ENCODE assay signal across 9 cellular contexts in genomic region chr4:173317003-173317402, GRCh38.
DNase-seq lines count a peak whose midpoint lies in the region; ATAC-seq and TF ChIP-seq lines count a peak whose summit lies in the region.
"Had no signal": no experiment of that assay in that cellular context is flagged by ENCODE, and none has a peak within 500 bp of the region (broad histone marks: within the 10 kb centered on the region; RNA-seq: fewer than 3 reads in every experiment).

No MANE protein-coding gene starts in this region.

- no peak overlapping the region for H3K27ac Mint-ChIP-seq in memory B cell
- H3K27ac Mint-ChIP-seq: activated naive CD4-positive, alpha-beta T cell treated with anti-CD3 and anti-CD28 coated beads, Interleukin-2, amount 50 U/mL, for 24 hours had no signal

- TF ChIP-seq CTCF in GM10266 (IDR thresholded peaks at IDR 0.05; ENCODE audit: control insufficient read depth, insufficient read depth, low read depth, missing control alignments) = no peak

- DNase-seq in DMS 273 (lab: John Stamatoyannopoulos, UW; ENCODE audit: unreplicated experiment) = peak; percentile 47
- no peak for DNase-seq in DMS 273 treated with DMSO at 0.1 percent for 48 hours (lab: John Stamatoyannopoulos, UW)
- peak; percentile 15 for DNase-seq in RPMI8226
- no peak for DNase-seq in memory B cell (ENCODE audit: low spot score in 2 of 2)
- DNase-seq in NCI-H345 treated with DMSO at 0.1 percent for 48 hours (lab: John Stamatoyannopoulos, UW; ENCODE audit: unreplicated experiment) = no peak
- no peak for DNase-seq in GM10266 (ENCODE audit: extremely low spot score)
- no peak for DNase-seq in NCI-H2107 (lab: John Stamatoyannopoulos, UW)

- H3K9me3 Mint-ChIP-seq in memory B cell = no peaks in the 10 kb centered on the region
- H3K9me3 Mint-ChIP-seq: activated naive CD4-positive, alpha-beta T cell treated with anti-CD3 and anti-CD28 coated beads, Interleukin-2, amount 50 U/mL, for 24 hours had no signal

- H3K27me3 Mint-ChIP-seq in memory B cell = no peaks in the 10 kb centered on the region
- H3K27me3 Mint-ChIP-seq: activated naive CD4-positive, alpha-beta T cell treated with anti-CD3 and anti-CD28 coated beads, Interleukin-2, amount 50 U/mL, for 24 hours had no signal

- peak; percentile 60 for ATAC-seq in HG02678 (IDR thresholded peaks at IDR 0.05; ENCODE audit: unreplicated experiment)
- peak; percentile 53 for ATAC-seq in memory B cell (ENCODE audit: low read depth)

- H3K4me1 Mint-ChIP-seq in memory B cell = no peaks in the 10 kb centered on the region
- H3K4me1 Mint-ChIP-seq: activated naive CD4-positive, alpha-beta T cell treated with anti-CD3 and anti-CD28 coated beads, Interleukin-2, amount 50 U/mL, for 24 hours had no signal

- H3K36me3 Mint-ChIP-seq in memory B cell = peaks cover 7% of the 10 kb centered on the region

- no peak overlapping the region for H3K4me3 Mint-ChIP-seq in memory B cell
- H3K4me3 Mint-ChIP-seq: activated naive CD4-positive, alpha-beta T cell treated with anti-CD3 and anti-CD28 coated beads, Interleukin-2, amount 50 U/mL, for 24 hours had no signal

Comparison
In these comparisons a context has a peak if more than half of its experiments do, and no peak if none do; other contexts are left out.
1. DNase-seq: peak in DMS 273 (single experiment) and RPMI8226 (single experiment); none in DMS 273 treated with DMSO at 0.1 percent for 48 hours (single experiment), memory B cell (0 of 2), NCI-H345 treated with DMSO at 0.1 percent for 48 hours (single experiment), GM10266 (single experiment) and NCI-H2107 (single experiment).